ENCODE assay signal across 22 cellular contexts in the genomic region with DNA sequence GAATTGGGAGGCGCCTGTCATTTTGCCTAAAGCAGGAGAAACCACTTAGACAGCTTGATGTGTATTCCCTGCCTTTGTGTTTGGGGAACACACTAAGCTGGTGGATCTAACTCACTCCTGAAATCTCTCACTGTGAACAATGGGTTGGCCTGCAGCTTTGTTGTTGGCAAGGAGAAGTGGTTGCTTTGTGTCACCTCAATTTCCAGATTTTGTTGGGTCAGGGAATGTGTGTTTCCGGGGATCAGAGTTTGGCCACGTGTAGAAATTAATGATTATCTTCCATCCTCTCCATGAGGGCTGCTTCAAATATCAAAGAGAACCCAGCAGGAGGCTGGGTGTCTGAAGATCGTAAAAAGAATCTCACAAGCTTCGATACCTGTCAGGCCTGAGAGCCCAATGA. TPM values are rescaled to one million over a fixed set of nuclear protein-coding genes. Genes with fewer than 3 reads are reported as not detected.
"Had no signal": no experiment of that assay in that cellular context is flagged by ENCODE, and none has a peak within 500 bp of the region (broad histone marks: within the 10 kb centered on the region; RNA-seq: fewer than 3 reads in every experiment).

No MANE protein-coding gene starts in this region.

- H3K9me3 ChIP-seq: breast epithelium, gastroesophageal sphincter, heart right ventricle, left lung, upper lobe of right lung had no signal

- DNase-seq: activated CD4-positive, alpha-beta T cell treated with anti-CD3 and anti-CD28 coated beads, Interleukin-2, amount 50 U/mL, for 1 hour; activated naive CD4-positive, alpha-beta T cell treated with Interleukin-2 at 50 U/mL for 16 hours; anterior cingulate cortex; dermis blood vessel endothelial cell; effector memory CD8-positive, alpha-beta T cell; heart right ventricle; left lung; naive thymus-derived CD8-positive, alpha-beta T cell; right cardiac atrium; stimulated activated naive CD8-positive, alpha-beta T cell treated with anti-CD3 and anti-CD28 coated beads, Interleukin-15, amount 100 ng/mL, for 72 hours; T-helper 9 cell; upper lobe of right lung had no signal

- ATAC-seq: activated CD4-positive, CD25-positive, alpha-beta regulatory T cell treated with anti-CD3 and anti-CD28 coated beads, Interleukin-2, amount 50 U/mL, for 24 hours; effector memory CD8-positive, alpha-beta T cell; gastroesophageal sphincter; heart right ventricle; left lung; naive thymus-derived CD8-positive, alpha-beta T cell; right cardiac atrium; stimulated activated naive CD8-positive, alpha-beta T cell treated with anti-CD3 and anti-CD28 coated beads, Interleukin-15, amount 100 ng/mL, for 72 hours; upper lobe of right lung had no signal

- H3K4me3 ChIP-seq: breast epithelium, gastroesophageal sphincter, heart right ventricle, left lung, upper lobe of right lung had no signal

- H3K4me1 Mint-ChIP-seq: memory B cell; naive thymus-derived CD8-positive, alpha-beta T cell; stimulated activated naive CD8-positive, alpha-beta T cell treated with anti-CD3 and anti-CD28 coated beads, Interleukin-15, amount 100 ng/mL, for 72 hours had no signal

- H3K4me3 Mint-ChIP-seq: activated T-helper 1 cell treated with anti-CD3 and anti-CD28 coated beads, Interleukin-12 subunit alpha, Interleukin-12 subunit beta, Interleukin-2, Interleukin-4 antibody, amounts not matched to agents 30 ng/mL and 10 ng/mL and 1 ng/mL, durations not matched to agents 14 hours and 24 hours and 36 hours; effector memory CD8-positive, alpha-beta T cell; memory B cell; naive thymus-derived CD8-positive, alpha-beta T cell; stimulated activated naive CD8-positive, alpha-beta T cell treated with anti-CD3 and anti-CD28 coated beads, Interleukin-15, amount 100 ng/mL, for 72 hours had no signal

- H3K36me3 ChIP-seq: breast epithelium, gastroesophageal sphincter, heart right ventricle, left lung, upper lobe of right lung had no signal

- H3K27me3 ChIP-seq: breast epithelium, gastroesophageal sphincter, left lung, upper lobe of right lung had no signal

- H3K27ac ChIP-seq: breast epithelium, epithelial cell of prostate, gastroesophageal sphincter, heart right ventricle, left lung, upper lobe of right lung had no signal

- H3K36me3 Mint-ChIP-seq: memory B cell; naive thymus-derived CD8-positive, alpha-beta T cell had no signal

- H3K27ac Mint-ChIP-seq: activated T-helper 1 cell treated with anti-CD3 and anti-CD28 coated beads, Interleukin-12 subunit alpha, Interleukin-12 subunit beta, Interleukin-2, Interleukin-4 antibody, amounts not matched to agents 30 ng/mL and 10 ng/mL and 1 ng/mL, durations not matched to agents 14 hours and 24 hours and 36 hours; effector memory CD8-positive, alpha-beta T cell; memory B cell; naive thymus-derived CD8-positive, alpha-beta T cell had no signal

- H3K4me1 ChIP-seq: breast epithelium, gastroesophageal sphincter, heart right ventricle, left lung, upper lobe of right lung had no signal

- H3K9me3 Mint-ChIP-seq: activated T-helper 1 cell treated with anti-CD3 and anti-CD28 coated beads, Interleukin-12 subunit alpha, Interleukin-12 subunit beta, Interleukin-2, Interleukin-4 antibody, amounts not matched to agents 30 ng/mL and 10 ng/mL and 1 ng/mL, durations not matched to agents 14 hours and 24 hours and 36 hours; effector memory CD8-positive, alpha-beta T cell; memory B cell; naive thymus-derived CD8-positive, alpha-beta T cell; stimulated activated naive CD8-positive, alpha-beta T cell treated with anti-CD3 and anti-CD28 coated beads, Interleukin-15, amount 100 ng/mL, for 72 hours had no signal

RNA-seq across cellular contexts. Expression of gene A1CF, which starts 27.8 kb away (rescaled TPM):
- total RNA-seq: activated CD8-positive, alpha-beta memory T cell treated with anti-CD3 and anti-CD28 coated beads for 36 hours; activated T-helper 1 cell treated with anti-CD3 and anti-CD28 coated beads, Interleukin-12 subunit alpha, Interleukin-12 subunit beta, Interleukin-2, Interleukin-4 antibody, amounts not matched to agents 30 ng/mL and 10 ng/mL and 1 ng/mL, durations not matched to agents 14 hours and 24 hours and 36 hours; chondrocyte; dermis blood vessel endothelial cell; heart right ventricle; left lung; naive thymus-derived CD8-positive, alpha-beta T cell; posterior vena cava; temporal lobe; upper lobe of right lung had no signal
- polyA plus RNA-seq: heart right ventricle; naive thymus-derived CD8-positive, alpha-beta T cell; right cardiac atrium had no signal
